Comparison of ENCODE assay signal across 19 cellular contexts in genomic region chr7:49643321-49643720, GRCh38.
A peak's percentile ranks its signal among the peaks of the same experiment; 100 is the strongest.
DNase-seq lines count a peak whose midpoint lies in the region; ATAC-seq and TF ChIP-seq lines count a peak whose summit lies in the region.
"Had no signal": no experiment of that assay in that cellular context is flagged by ENCODE, and none has a peak within 500 bp of the region (broad histone marks: within the 10 kb centered on the region; RNA-seq: fewer than 3 reads in every experiment).

No MANE protein-coding gene starts in this region.

- intact Hi-C loops in Right ventricle myocardium superior (cut with DNase I): no loop called here
- intact Hi-C loops in cardiac septum (cut with DNase I): no loop called here

- peak; percentile 53 for DNase-seq in Right ventricle myocardium superior
- no peak for DNase-seq in cardiac septum (ENCODE audit: low spot score)
- DNase-seq in globus pallidus (ENCODE audit: low spot score): peak; percentile 57
- DNase-seq in midbrain (lab: John Stamatoyannopoulos, UW): peak; percentile 47
- no peak for DNase-seq in AG20443 (ENCODE audit: low spot score)
- no peak for DNase-seq in GM10248 (ENCODE audit: extremely low spot score)
- DNase-seq in activated gamma-delta T cell (lab: John Stamatoyannopoulos, UW): no peak
- DNase-seq: ACHN; activated CD4-positive, alpha-beta T cell treated with anti-CD3 and anti-CD28 coated beads for 4 hours; activated gamma-delta T cell treated with Interleukin-2 at 50 U/mL for 16 hours; adrenal gland; CD4-positive, CD25-positive, alpha-beta regulatory T cell; gastrocnemius medialis; GF-D8; NCI-H1436; NCI-H2171 had no signal

- no peak for TF ChIP-seq CTCF in GM10248 (IDR thresholded peaks at IDR 0.05; ENCODE audit: control extremely low read depth, extremely low read depth, low read depth, missing control alignments)

- ATAC-seq in Right ventricle myocardium superior (ENCODE audit: poor library complexity) (peak; percentile 92), GM19452 (IDR thresholded peaks at IDR 0.05; ENCODE audit: unreplicated experiment) (no peak)
- ATAC-seq: gastrocnemius medialis, GM12878, HCT116 had no signal

- CTCF ChIA-PET in GM10248 (lab: Yijun Ruan, JAX): no interaction called here

- POLR2A ChIA-PET in GM10248 (lab: Yijun Ruan, JAX): no interaction called here

Comparison
In these comparisons a context has a peak if more than half of its experiments do, and no peak if none do; other contexts are left out.
1. DNase-seq: peak in Right ventricle myocardium superior (single experiment), globus pallidus (single experiment) and midbrain (single experiment); none in cardiac septum (single experiment), AG20443 (single experiment), GM10248 (single experiment) and activated gamma-delta T cell (single experiment).